In the genomic region with DNA sequence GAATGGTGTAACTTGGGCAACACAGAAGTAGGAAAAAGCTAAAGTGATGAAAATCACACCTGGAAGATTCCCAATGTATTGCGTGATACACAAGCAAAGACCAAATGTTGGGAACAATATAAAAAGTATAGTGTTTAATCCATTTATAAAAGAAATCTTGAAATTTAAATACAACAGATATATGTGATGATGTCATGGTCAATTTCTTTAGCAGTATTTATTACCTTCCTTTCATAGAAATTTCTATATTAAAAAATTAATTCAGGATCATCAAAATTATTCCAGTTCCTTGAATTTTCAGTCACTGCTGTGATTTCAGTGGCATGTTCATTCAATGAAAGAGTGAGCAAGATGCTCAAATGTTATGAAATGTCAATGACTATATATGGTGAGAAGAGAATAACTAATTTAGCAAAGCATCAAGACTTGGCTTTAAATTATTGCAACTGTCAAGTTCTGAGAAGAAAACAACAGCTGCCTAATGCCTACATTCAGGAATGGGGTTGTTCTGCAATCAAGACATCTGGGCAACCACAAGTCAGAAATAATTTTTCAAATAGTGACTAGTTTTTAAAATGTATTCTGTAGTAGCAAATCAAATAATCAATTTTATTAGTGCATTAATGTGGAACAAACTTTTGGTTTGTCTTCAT, we compare ENCODE assay signal across 28 cellular contexts.
"Had no signal": no experiment of that assay in that cellular context is flagged by ENCODE, and none has a peak within 500 bp of the region (broad histone marks: within the 10 kb centered on the region; RNA-seq: fewer than 3 reads in every experiment).

No MANE protein-coding gene starts in this region.

- DNase-seq: activated CD4-positive, alpha-beta memory T cell treated with anti-CD3 and anti-CD28 coated beads for 36 hours; activated CD4-positive, alpha-beta T cell treated with anti-CD3 and anti-CD28 coated beads for 36 hours; activated CD4-positive, alpha-beta T cell treated with anti-CD3 and anti-CD28 coated beads, Interleukin-2, amount 10 ng/mL, durations not matched to agents 24 days and 14 days; activated CD4-positive, CD25-positive, alpha-beta regulatory T cell; activated CD4-positive, CD25-positive, alpha-beta regulatory T cell treated with anti-CD3 and anti-CD28 coated beads, Interleukin-2, amount 50 U/mL, for 72 hours; activated CD8-positive, alpha-beta memory T cell treated with anti-CD3 and anti-CD28 coated beads, Interleukin-2, amount 10 ng/mL, durations not matched to agents 7 days and 5 days; activated CD8-positive, alpha-beta memory T cell treated with anti-CD3 and anti-CD28 coated beads, Interleukin-2, amount 50 U/mL, for 4 hours; activated CD8-positive, alpha-beta T cell treated with anti-CD3 and anti-CD28 coated beads, Interleukin-2, amount 10 ng/mL, durations not matched to agents 7 days and 5 days; activated effector memory CD4-positive, alpha-beta T cell treated with anti-CD3 and anti-CD28 coated beads, Interleukin-2, amount 50 U/mL, for 16 hours; activated naive CD4-positive, alpha-beta T cell treated with anti-CD3 and anti-CD28 coated beads for 36 hours; activated naive CD8-positive, alpha-beta T cell treated with anti-CD3 and anti-CD28 coated beads for 36 hours; activated naive CD8-positive, alpha-beta T cell treated with anti-CD3 and anti-CD28 coated beads, Interleukin-2, amount 50 U/mL, for 24 hours; activated T-cell treated with anti-CD3 and anti-CD28 coated beads, Interleukin-2, amount 50 U/mL, for 1 hour; activated T-cell treated with anti-CD3 and anti-CD28 coated beads, Interleukin-2, amount 50 U/mL, for 48 hours; adrenal gland; amygdala; aorta; body of pancreas; caudate nucleus; colonic mucosa; effector CD8-positive, alpha-beta T cell; esophagus squamous epithelium; foreskin fibroblast; head of caudate nucleus; T-helper 2 cell had no signal

- H3K36me3 Mint-ChIP-seq: activated CD4-positive, alpha-beta memory T cell treated with anti-CD3 and anti-CD28 coated beads for 36 hours; activated CD8-positive, alpha-beta memory T cell treated with anti-CD3 and anti-CD28 coated beads, Interleukin-2, amount 10 ng/mL, durations not matched to agents 7 days and 5 days; activated naive CD4-positive, alpha-beta T cell treated with anti-CD3 and anti-CD28 coated beads, Interleukin-2, amount 50 U/mL, for 24 hours; activated naive CD8-positive, alpha-beta T cell treated with anti-CD3 and anti-CD28 coated beads for 36 hours had no signal

- H3K27ac Mint-ChIP-seq: activated CD4-positive, alpha-beta memory T cell treated with anti-CD3 and anti-CD28 coated beads for 36 hours; activated CD4-positive, alpha-beta T cell treated with anti-CD3 and anti-CD28 coated beads for 36 hours; activated CD4-positive, alpha-beta T cell treated with anti-CD3 and anti-CD28 coated beads, Interleukin-2, amount 10 ng/mL, durations not matched to agents 24 days and 14 days; activated CD8-positive, alpha-beta memory T cell treated with anti-CD3 and anti-CD28 coated beads, Interleukin-2, amount 10 ng/mL, durations not matched to agents 7 days and 5 days; activated CD8-positive, alpha-beta T cell treated with anti-CD3 and anti-CD28 coated beads, Interleukin-2, amount 10 ng/mL, durations not matched to agents 7 days and 5 days; activated naive CD4-positive, alpha-beta T cell treated with anti-CD3 and anti-CD28 coated beads for 36 hours; activated naive CD4-positive, alpha-beta T cell treated with anti-CD3 and anti-CD28 coated beads, Interleukin-2, amount 50 U/mL, for 24 hours; activated naive CD8-positive, alpha-beta T cell treated with anti-CD3 and anti-CD28 coated beads for 36 hours; activated naive CD8-positive, alpha-beta T cell treated with anti-CD3 and anti-CD28 coated beads, Interleukin-2, amount 50 U/mL, for 24 hours; activated T-helper 1 cell treated with anti-CD3 and anti-CD28 coated beads, Interleukin-12 subunit alpha, Interleukin-12 subunit beta, Interleukin-2, Interleukin-4 antibody, amounts not matched to agents 30 ng/mL and 10 ng/mL and 1 ng/mL, durations not matched to agents 14 hours and 24 hours and 36 hours; activated T-helper 2 cell treated with anti-CD3 and anti-CD28 coated beads, Interferon-gamma antibody, Interleukin-2, Interleukin-4, amounts not matched to agents 10 μg/mL and 5 μg/mL and 100 μg/mL, durations not matched to agents 14 hours and 24 hours and 36 hours had no signal

- H3K4me3 ChIP-seq: adrenal gland, body of pancreas, colonic mucosa, esophagus squamous epithelium had no signal

- H3K4me3 Mint-ChIP-seq: activated CD4-positive, alpha-beta memory T cell treated with anti-CD3 and anti-CD28 coated beads for 36 hours; activated CD4-positive, alpha-beta T cell treated with anti-CD3 and anti-CD28 coated beads for 36 hours; activated CD4-positive, alpha-beta T cell treated with anti-CD3 and anti-CD28 coated beads, Interleukin-2, amount 10 ng/mL, durations not matched to agents 24 days and 14 days; activated CD8-positive, alpha-beta memory T cell treated with anti-CD3 and anti-CD28 coated beads, Interleukin-2, amount 10 ng/mL, durations not matched to agents 7 days and 5 days; activated CD8-positive, alpha-beta T cell treated with anti-CD3 and anti-CD28 coated beads, Interleukin-2, amount 10 ng/mL, durations not matched to agents 7 days and 5 days; activated naive CD4-positive, alpha-beta T cell treated with anti-CD3 and anti-CD28 coated beads for 36 hours; activated naive CD4-positive, alpha-beta T cell treated with anti-CD3 and anti-CD28 coated beads, Interleukin-2, amount 50 U/mL, for 24 hours; activated naive CD8-positive, alpha-beta T cell treated with anti-CD3 and anti-CD28 coated beads for 36 hours; activated naive CD8-positive, alpha-beta T cell treated with anti-CD3 and anti-CD28 coated beads, Interleukin-2, amount 50 U/mL, for 24 hours; activated T-helper 1 cell treated with anti-CD3 and anti-CD28 coated beads, Interleukin-12 subunit alpha, Interleukin-12 subunit beta, Interleukin-2, Interleukin-4 antibody, amounts not matched to agents 30 ng/mL and 10 ng/mL and 1 ng/mL, durations not matched to agents 14 hours and 24 hours and 36 hours had no signal

- H3K9me3 Mint-ChIP-seq: activated CD4-positive, alpha-beta T cell treated with anti-CD3 and anti-CD28 coated beads, Interleukin-2, amount 10 ng/mL, durations not matched to agents 24 days and 14 days; activated naive CD4-positive, alpha-beta T cell treated with anti-CD3 and anti-CD28 coated beads for 36 hours; activated naive CD4-positive, alpha-beta T cell treated with anti-CD3 and anti-CD28 coated beads, Interleukin-2, amount 50 U/mL, for 24 hours; activated naive CD8-positive, alpha-beta T cell treated with anti-CD3 and anti-CD28 coated beads for 36 hours; activated naive CD8-positive, alpha-beta T cell treated with anti-CD3 and anti-CD28 coated beads, Interleukin-2, amount 50 U/mL, for 24 hours; activated T-helper 1 cell treated with anti-CD3 and anti-CD28 coated beads, Interleukin-12 subunit alpha, Interleukin-12 subunit beta, Interleukin-2, Interleukin-4 antibody, amounts not matched to agents 30 ng/mL and 10 ng/mL and 1 ng/mL, durations not matched to agents 14 hours and 24 hours and 36 hours; activated T-helper 2 cell treated with anti-CD3 and anti-CD28 coated beads, Interferon-gamma antibody, Interleukin-2, Interleukin-4, amounts not matched to agents 10 μg/mL and 5 μg/mL and 100 μg/mL, durations not matched to agents 14 hours and 24 hours and 36 hours had no signal

- H3K4me1 Mint-ChIP-seq: activated CD4-positive, alpha-beta T cell treated with anti-CD3 and anti-CD28 coated beads for 36 hours; activated CD4-positive, alpha-beta T cell treated with anti-CD3 and anti-CD28 coated beads, Interleukin-2, amount 10 ng/mL, durations not matched to agents 24 days and 14 days; activated CD8-positive, alpha-beta memory T cell treated with anti-CD3 and anti-CD28 coated beads, Interleukin-2, amount 10 ng/mL, durations not matched to agents 7 days and 5 days; activated naive CD4-positive, alpha-beta T cell treated with anti-CD3 and anti-CD28 coated beads, Interleukin-2, amount 50 U/mL, for 24 hours; activated naive CD8-positive, alpha-beta T cell treated with anti-CD3 and anti-CD28 coated beads for 36 hours; activated naive CD8-positive, alpha-beta T cell treated with anti-CD3 and anti-CD28 coated beads, Interleukin-2, amount 50 U/mL, for 24 hours had no signal

- H3K27me3 Mint-ChIP-seq: activated CD4-positive, alpha-beta memory T cell treated with anti-CD3 and anti-CD28 coated beads for 36 hours; activated CD4-positive, alpha-beta T cell treated with anti-CD3 and anti-CD28 coated beads for 36 hours; activated CD4-positive, alpha-beta T cell treated with anti-CD3 and anti-CD28 coated beads, Interleukin-2, amount 10 ng/mL, durations not matched to agents 24 days and 14 days; activated CD8-positive, alpha-beta memory T cell treated with anti-CD3 and anti-CD28 coated beads, Interleukin-2, amount 10 ng/mL, durations not matched to agents 7 days and 5 days; activated naive CD4-positive, alpha-beta T cell treated with anti-CD3 and anti-CD28 coated beads, Interleukin-2, amount 50 U/mL, for 24 hours; activated naive CD8-positive, alpha-beta T cell treated with anti-CD3 and anti-CD28 coated beads for 36 hours; activated naive CD8-positive, alpha-beta T cell treated with anti-CD3 and anti-CD28 coated beads, Interleukin-2, amount 50 U/mL, for 24 hours had no signal

- ATAC-seq: activated CD4-positive, alpha-beta T cell treated with anti-CD3 and anti-CD28 coated beads for 36 hours; activated CD8-positive, alpha-beta memory T cell treated with anti-CD3 and anti-CD28 coated beads, Interleukin-2, amount 10 ng/mL, durations not matched to agents 7 days and 5 days; activated CD8-positive, alpha-beta T cell treated with anti-CD3 and anti-CD28 coated beads, Interleukin-2, amount 10 ng/mL, durations not matched to agents 7 days and 5 days; activated naive CD8-positive, alpha-beta T cell treated with anti-CD3 and anti-CD28 coated beads, Interleukin-2, amount 50 U/mL, for 24 hours; body of pancreas had no signal
